Comparison of ENCODE assay signal across 8 cellular contexts in genomic region chr3:172516318-172517214, GRCh38. TPM values are rescaled to one million over a fixed set of nuclear protein-coding genes. Genes with fewer than 3 reads are reported as not detected.
DNase-seq lines count a peak whose midpoint lies in the region; ATAC-seq and TF ChIP-seq lines count a peak whose summit lies in the region.

No MANE protein-coding gene starts in this region.

- H3K4me3 Mint-ChIP-seq in CD4-positive, CD25-positive, alpha-beta regulatory T cell: peak overlapping the region; percentile 78 to 95 (median 86)
- H3K4me3 Mint-ChIP-seq in naive thymus-derived CD8-positive, alpha-beta T cell: peak overlapping the region in 9 of 10 donors; percentile 26 to 74 (median 50)
- no peak overlapping the region for H3K4me3 Mint-ChIP-seq in nephron progenitor cell

- H3K9me3 Mint-ChIP-seq in CD4-positive, CD25-positive, alpha-beta regulatory T cell: peaks cover 0 to 4% (median 0%) of the 10 kb centered on the region in 7 donors
- H3K9me3 Mint-ChIP-seq in naive thymus-derived CD8-positive, alpha-beta T cell: no peaks in the 10 kb centered on the region
- H3K9me3 Mint-ChIP-seq in nephron progenitor cell: no peaks in the 10 kb centered on the region

- peak overlapping the region; percentile 69 for H3K4me3 ChIP-seq in CD4-positive, CD25-positive, alpha-beta regulatory T cell (ENCODE audit: low read depth, low read length)
- H3K4me3 ChIP-seq in coronary artery (peak overlapping the region; percentile 22), WERI-Rb-1 (ENCODE audit: low read depth, low read length) (no peak overlapping the region)

- ATAC-seq in CD4-positive, CD25-positive, alpha-beta regulatory T cell (ENCODE audit: low read depth in 2 of 2): peak; percentile 15 to 30
- peak; percentile 44 to 50 for ATAC-seq in naive thymus-derived CD8-positive, alpha-beta T cell
- ATAC-seq in GM18505 (IDR thresholded peaks at IDR 0.05; ENCODE audit: unreplicated experiment) (no peak), GM18868 (IDR thresholded peaks at IDR 0.05; ENCODE audit: unreplicated experiment) (no peak)

- peaks cover 38% of the 10 kb centered on the region for H3K36me3 Mint-ChIP-seq in CD4-positive, CD25-positive, alpha-beta regulatory T cell
- H3K36me3 Mint-ChIP-seq in naive thymus-derived CD8-positive, alpha-beta T cell: peaks cover 7 to 39% (median 29%) of the 10 kb centered on the region in 3 donors
- H3K36me3 Mint-ChIP-seq in nephron progenitor cell (ENCODE audit: low read depth): no peaks in the 10 kb centered on the region

- H3K36me3 ChIP-seq in CD4-positive, CD25-positive, alpha-beta regulatory T cell (ENCODE audit: control insufficient read depth, insufficient read depth, low read length): peaks cover 28% of the 10 kb centered on the region
- peaks cover 54% of the 10 kb centered on the region for H3K36me3 ChIP-seq in KOPT-K1 (ENCODE audit: insufficient read depth, low read length)
- no peaks in the 10 kb centered on the region for H3K36me3 ChIP-seq in WERI-Rb-1

- no peaks in the 10 kb centered on the region for H3K9me3 ChIP-seq in CD4-positive, CD25-positive, alpha-beta regulatory T cell (ENCODE audit: control insufficient read depth in 2 of 2, low read length in 2 of 2)
- H3K9me3 ChIP-seq in KOPT-K1 (ENCODE audit: insufficient read depth, low read length, poor library complexity, severe bottlenecking) (no peaks in the 10 kb centered on the region), WERI-Rb-1 (ENCODE audit: severe bottlenecking) (no peaks in the 10 kb centered on the region)

- peaks cover 44 to 96% (median 77%) of the 10 kb centered on the region in 4 donors for H3K4me1 Mint-ChIP-seq in CD4-positive, CD25-positive, alpha-beta regulatory T cell
- peaks cover 45 to 98% (median 92%) of the 10 kb centered on the region in 4 donors for H3K4me1 Mint-ChIP-seq in naive thymus-derived CD8-positive, alpha-beta T cell
- peaks cover 9% of the 10 kb centered on the region for H3K4me1 Mint-ChIP-seq in nephron progenitor cell

- no peaks in the 10 kb centered on the region for H3K27me3 ChIP-seq in CD4-positive, CD25-positive, alpha-beta regulatory T cell (ENCODE audit: control insufficient read depth, insufficient read depth, low read length)
- no peaks in the 10 kb centered on the region for H3K27me3 ChIP-seq in WERI-Rb-1 (ENCODE audit: insufficient read depth, low read depth, severe bottlenecking)

- no peak for TF ChIP-seq POLR2A in GM18505 (IDR thresholded peaks at IDR 0.05; ENCODE audit: borderline replicate concordance, extremely low read depth, insufficient read depth, insufficient read length)

- peaks cover 78% of the 10 kb centered on the region for H3K4me1 ChIP-seq in CD4-positive, CD25-positive, alpha-beta regulatory T cell (ENCODE audit: control insufficient read depth, insufficient read depth, low read length, poor library complexity, severe bottlenecking)

- POLR2A ChIA-PET in naive thymus-derived CD8-positive, alpha-beta T cell (lab: Charles Lee): interaction anchor here (0.6 to 0.8 kb wide), 2 partner anchors 10 to 79 kb away, joined by 3 to 7 read pairs; no protein-coding TSS in a partner anchor

- H3K27me3 Mint-ChIP-seq in CD4-positive, CD25-positive, alpha-beta regulatory T cell: no peaks in the 10 kb centered on the region
- no peaks in the 10 kb centered on the region for H3K27me3 Mint-ChIP-seq in naive thymus-derived CD8-positive, alpha-beta T cell
- peaks cover 13% of the 10 kb centered on the region for H3K27me3 Mint-ChIP-seq in nephron progenitor cell (ENCODE audit: low read depth, poor library complexity)

- peak in 1 of 3 donors; percentile 78 for DNase-seq in CD4-positive, CD25-positive, alpha-beta regulatory T cell
- DNase-seq in coronary artery (ENCODE audit: low spot score) (peak; percentile 78), nephron progenitor cell (no peak), WERI-Rb-1 (no peak)
- DNase-seq in naive thymus-derived CD8-positive, alpha-beta T cell: no peak

- H3K27ac Mint-ChIP-seq in CD4-positive, CD25-positive, alpha-beta regulatory T cell: peak overlapping the region; percentile 85 to 98 (median 87)
- H3K27ac Mint-ChIP-seq in naive thymus-derived CD8-positive, alpha-beta T cell: peak overlapping the region; percentile 2 to 86 (median 64)
- no peak overlapping the region for H3K27ac Mint-ChIP-seq in nephron progenitor cell

- peak overlapping the region; percentile 62 for H3K27ac ChIP-seq in CD4-positive, CD25-positive, alpha-beta regulatory T cell (ENCODE audit: insufficient read depth, low read length, poor library complexity, severe bottlenecking)
- H3K27ac ChIP-seq in KOPT-K1 (ENCODE audit: low read depth, low read length, poor library complexity, severe bottlenecking): peak overlapping the region; percentile 97
- peak overlapping the region in 1 of 2 donors; percentile 76 for H3K27ac ChIP-seq in coronary artery
- H3K27ac ChIP-seq in WERI-Rb-1: no peak overlapping the region

- TF ChIP-seq CTCF in coronary artery (IDR thresholded peaks at IDR 0.05) (no peak), nephron progenitor cell (IDR thresholded peaks at IDR 0.05) (no peak), WERI-Rb-1 (IDR thresholded peaks at IDR 0.05; ENCODE audit: low read depth, low read length) (no peak)

RNA-seq across cellular contexts. Expression of gene TNFSF10, which starts 6.7 kb away (rescaled TPM):
- total RNA-seq in CD4-positive, CD25-positive, alpha-beta regulatory T cell: 29.1 TPM
- 10 to 100 TPM; 57.0 to 93.4 (median 60.7) TPM for polyA plus RNA-seq in CD4-positive, CD25-positive, alpha-beta regulatory T cell
- 10 to 100 TPM in 1 of 2 experiments, 1 to 10 TPM in 1; 9.3 to 10.9 TPM for total RNA-seq in naive thymus-derived CD8-positive, alpha-beta T cell
- 10 to 100 TPM; 11.8 to 16.1 (median 14.5) TPM for polyA plus RNA-seq in naive thymus-derived CD8-positive, alpha-beta T cell

Comparison
In these comparisons a context has a peak if more than half of its experiments do, and no peak if none do; other contexts are left out.
1. ATAC-seq: peak in CD4-positive, CD25-positive, alpha-beta regulatory T cell (2 of 2) and naive thymus-derived CD8-positive, alpha-beta T cell (2 of 2); none in GM18505 (single experiment) and GM18868 (single experiment).